In genomic region chr6:129774697-129775447, GRCh38 we compare ENCODE assay signal across 8 cellular contexts.
DNase-seq lines count a peak whose midpoint lies in the region; ATAC-seq and TF ChIP-seq lines count a peak whose summit lies in the region.

No MANE protein-coding gene starts in this region.

- no peak for TF ChIP-seq POLR2A in esophagus muscularis mucosa (IDR thresholded peaks at IDR 0.05; ENCODE audit: low read depth)

- H3K27ac ChIP-seq in esophagus muscularis mucosa (replicated peaks in 1 of 4) (no peak overlapping the region), subcutaneous abdominal adipose tissue (ENCODE audit: low read depth, low read length) (no peak overlapping the region)

- peaks cover 0 to 8% (median 1%) of the 10 kb centered on the region in 4 donors for H3K4me1 ChIP-seq in esophagus muscularis mucosa
- H3K4me1 ChIP-seq in subcutaneous abdominal adipose tissue (ENCODE audit: control insufficient read depth in 5 of 5, insufficient read depth in 5 of 5, low read length in 5 of 5): peaks cover 0 to 5% (median 5%) of the 10 kb centered on the region in 5 donors

- intact Hi-C loops in esophagus muscularis mucosa (cut with DNase I): no loop called here

- peak; percentile 72 to 94 (median 80) for TF ChIP-seq CTCF in esophagus muscularis mucosa (IDR thresholded peaks at IDR 0.05)

- DNase-seq in EL (peak; percentile 84), NCI-H526 (lab: John Stamatoyannopoulos, UW) (peak; percentile 40 to 81), esophagus muscularis mucosa (ENCODE audit: extremely low spot score) (no peak), myocyte (ENCODE audit: low read depth) (peak; percentile 88)
- peak; percentile 8 to 15 for DNase-seq in activated CD8-positive, alpha-beta memory T cell treated with anti-CD3 and anti-CD28 coated beads for 1 hour (ENCODE audit: extremely low read depth in 1 of 2, low read depth in 1 of 2)

- 23% methylated on average over 6 of the region's 8 CpGs for WGBS in esophagus muscularis mucosa

- H3K9me3 ChIP-seq in esophagus muscularis mucosa: peaks cover 0 to 6% (median 0%) of the 10 kb centered on the region in 4 donors
- H3K9me3 ChIP-seq in subcutaneous abdominal adipose tissue (ENCODE audit: control insufficient read depth in 5 of 5, low read length in 5 of 5): peaks cover 0 to 3% (median 0%) of the 10 kb centered on the region in 5 donors

- H3K36me3 ChIP-seq in esophagus muscularis mucosa: no peaks in the 10 kb centered on the region
- H3K36me3 ChIP-seq in subcutaneous abdominal adipose tissue (ENCODE audit: control insufficient read depth in 5 of 5, insufficient read depth in 5 of 5, low read length in 5 of 5): no peaks in the 10 kb centered on the region

- TF ChIP-seq EP300 in esophagus muscularis mucosa (IDR thresholded peaks at IDR 0.05): no peak

- H3K4me3 ChIP-seq in esophagus muscularis mucosa (peak overlapping the region in 2 of 4 donors; percentile 14 to 23), subcutaneous abdominal adipose tissue (ENCODE audit: low read depth in 1 of 5, low read length in 5 of 5) (peak overlapping the region; percentile 43 to 68 (median 50))

- no peak overlapping the region for H3K9ac ChIP-seq in subcutaneous abdominal adipose tissue (ENCODE audit: low read length in 5 of 5)

- ATAC-seq in HG02938 (IDR thresholded peaks at IDR 0.05; ENCODE audit: unreplicated experiment): peak; percentile 50
- no peak for ATAC-seq in HG02970 (IDR thresholded peaks at IDR 0.05; ENCODE audit: low FRiP score, unreplicated experiment)

- H3K27me3 ChIP-seq in esophagus muscularis mucosa (peaks cover 0 to 12% (median 0%) of the 10 kb centered on the region in 4 donors), subcutaneous abdominal adipose tissue (ENCODE audit: control insufficient read depth in 5 of 5, insufficient read depth in 4 of 5, low read length in 5 of 5) (peaks cover 0 to 3% (median 0%) of the 10 kb centered on the region in 5 donors)
